Comparison of ENCODE assay signal across 34 cellular contexts in genomic region chr17:29209073-29209472, GRCh38. TPM values are rescaled to one million over a fixed set of nuclear protein-coding genes. Genes with fewer than 3 reads are reported as not detected.
"Had no signal": no experiment of that assay in that cellular context is flagged by ENCODE, and none has a peak within 500 bp of the region (broad histone marks: within the 10 kb centered on the region; RNA-seq: fewer than 3 reads in every experiment).

No MANE protein-coding gene starts in this region.

- H3K9me3 ChIP-seq: ascending aorta, breast epithelium, esophagus muscularis mucosa, gastrocnemius medialis had no signal

- H3K4me3 Mint-ChIP-seq: activated B cell treated with CpG ODN at 0.5 μM for 24 hours; activated CD8-positive, alpha-beta T cell treated with anti-CD3 and anti-CD28 coated beads for 36 hours; activated naive CD4-positive, alpha-beta T cell treated with anti-CD3 and anti-CD28 coated beads, Interleukin-2, amount 10 ng/mL, durations not matched to agents 7 days and 5 days; activated naive CD8-positive, alpha-beta T cell treated with anti-CD3 and anti-CD28 coated beads, Interleukin-2, amount 10 ng/mL, durations not matched to agents 7 days and 5 days; activated T-helper 1 cell treated with anti-CD3 and anti-CD28 coated beads, Interleukin-12 subunit alpha, Interleukin-12 subunit beta, Interleukin-2, Interleukin-4 antibody, amounts not matched to agents 30 ng/mL and 10 ng/mL and 1 ng/mL, durations not matched to agents 14 hours and 24 hours and 36 hours; brain; central memory CD8-positive, alpha-beta T cell; dendritic cell treated with granulocyte-macrophage colony-stimulating factor and Interleukin-4, amounts not matched to agents 40 ng/mL and 50 ng/mL, for 4 days; effector memory CD8-positive, alpha-beta T cell had no signal

- DNase-seq: activated B cell treated with CpG ODN at 0.5 μM for 24 hours; activated CD4-positive, alpha-beta T cell treated with anti-CD3 and anti-CD28 coated beads for 48 hours; activated CD4-positive, alpha-beta T cell treated with anti-CD3 and anti-CD28 coated beads, Interleukin-2, amount 50 U/mL, for 1 hour; activated CD4-positive, alpha-beta T cell treated with anti-CD3 and anti-CD28 coated beads, Interleukin-2, amount 50 U/mL, for 48 hours; activated CD8-positive, alpha-beta memory T cell treated with anti-CD3 and anti-CD28 coated beads for 24 hours; activated CD8-positive, alpha-beta memory T cell treated with anti-CD3 and anti-CD28 coated beads, Interleukin-2, amount 50 U/mL, for 4 hours; activated CD8-positive, alpha-beta T cell treated with anti-CD3 and anti-CD28 coated beads for 36 hours; activated effector memory CD4-positive, alpha-beta T cell treated with anti-CD3 and anti-CD28 coated beads, Interleukin-2, amount 50 U/mL, for 16 hours; activated naive CD4-positive, alpha-beta T cell treated with anti-CD3 and anti-CD28 coated beads, Interleukin-2, amount 10 ng/mL, durations not matched to agents 7 days and 5 days; activated naive CD8-positive, alpha-beta T cell treated with anti-CD3 and anti-CD28 coated beads, Interleukin-2, amount 10 ng/mL, durations not matched to agents 7 days and 5 days; activated T-cell treated with anti-CD3 and anti-CD28 coated beads, Interleukin-2, amount 50 U/mL, for 1 hour; activated T-cell treated with anti-CD3 and anti-CD28 coated beads, Interleukin-2, amount 50 U/mL, for 48 hours; effector CD4-positive, alpha-beta T cell; effector memory CD8-positive, alpha-beta T cell; erythroblast; foreskin keratinocyte; gastrocnemius medialis; glutamatergic neuron; T-helper 2 cell had no signal

- ATAC-seq: activated CD4-positive, CD25-positive, alpha-beta regulatory T cell treated with anti-CD3 and anti-CD28 coated beads, Interleukin-2, amount 50 U/mL, for 24 hours; activated CD8-positive, alpha-beta T cell treated with anti-CD3 and anti-CD28 coated beads for 36 hours; activated naive CD4-positive, alpha-beta T cell treated with anti-CD3 and anti-CD28 coated beads, Interleukin-2, amount 50 U/mL, for 72 hours; effector memory CD8-positive, alpha-beta T cell; foreskin keratinocyte; gastrocnemius medialis had no signal

- H3K4me1 ChIP-seq: breast epithelium, esophagus muscularis mucosa, gastrocnemius medialis had no signal

- H3K27me3 ChIP-seq: ascending aorta, breast epithelium, esophagus muscularis mucosa, foreskin keratinocyte, gastrocnemius medialis had no signal

- H3K36me3 Mint-ChIP-seq: activated naive CD4-positive, alpha-beta T cell treated with anti-CD3 and anti-CD28 coated beads, Interleukin-2, amount 10 ng/mL, durations not matched to agents 7 days and 5 days; activated naive CD4-positive, alpha-beta T cell treated with anti-CD3 and anti-CD28 coated beads, Interleukin-2, amount 50 U/mL, for 72 hours; activated naive CD8-positive, alpha-beta T cell treated with anti-CD3 and anti-CD28 coated beads, Interleukin-2, amount 10 ng/mL, durations not matched to agents 7 days and 5 days; brain had no signal

- H3K4me1 Mint-ChIP-seq: activated B cell treated with CpG ODN at 0.5 μM for 24 hours; activated naive CD8-positive, alpha-beta T cell treated with anti-CD3 and anti-CD28 coated beads, Interleukin-2, amount 10 ng/mL, durations not matched to agents 7 days and 5 days; brain; central memory CD8-positive, alpha-beta T cell had no signal

- H3K9me3 Mint-ChIP-seq: activated B cell treated with CpG ODN at 0.5 μM for 24 hours; activated CD8-positive, alpha-beta T cell treated with anti-CD3 and anti-CD28 coated beads for 36 hours; activated naive CD4-positive, alpha-beta T cell treated with anti-CD3 and anti-CD28 coated beads, Interleukin-2, amount 10 ng/mL, durations not matched to agents 7 days and 5 days; activated naive CD4-positive, alpha-beta T cell treated with anti-CD3 and anti-CD28 coated beads, Interleukin-2, amount 50 U/mL, for 72 hours; activated naive CD8-positive, alpha-beta T cell treated with anti-CD3 and anti-CD28 coated beads, Interleukin-2, amount 10 ng/mL, durations not matched to agents 7 days and 5 days; activated T-helper 1 cell treated with anti-CD3 and anti-CD28 coated beads, Interleukin-12 subunit alpha, Interleukin-12 subunit beta, Interleukin-2, Interleukin-4 antibody, amounts not matched to agents 30 ng/mL and 10 ng/mL and 1 ng/mL, durations not matched to agents 14 hours and 24 hours and 36 hours; activated T-helper 2 cell treated with anti-CD3 and anti-CD28 coated beads, Interferon-gamma antibody, Interleukin-2, Interleukin-4, amounts not matched to agents 10 μg/mL and 5 μg/mL and 100 μg/mL, durations not matched to agents 14 hours and 24 hours and 36 hours; central memory CD8-positive, alpha-beta T cell; dendritic cell treated with granulocyte-macrophage colony-stimulating factor and Interleukin-4, amounts not matched to agents 40 ng/mL and 50 ng/mL, for 4 days; effector memory CD8-positive, alpha-beta T cell had no signal

- H3K27ac ChIP-seq: ascending aorta, breast epithelium, coronary artery, esophagus muscularis mucosa, foreskin keratinocyte, gastrocnemius medialis, VCaP had no signal

- H3K36me3 ChIP-seq: ascending aorta, breast epithelium, esophagus muscularis mucosa, gastrocnemius medialis had no signal

- H3K27me3 Mint-ChIP-seq: brain had no signal

- H3K4me3 ChIP-seq: ascending aorta, breast epithelium, coronary artery, esophagus muscularis mucosa, gastrocnemius medialis had no signal

- H3K27ac Mint-ChIP-seq: activated B cell treated with CpG ODN at 0.5 μM for 24 hours; activated CD8-positive, alpha-beta T cell treated with anti-CD3 and anti-CD28 coated beads for 36 hours; activated naive CD4-positive, alpha-beta T cell treated with anti-CD3 and anti-CD28 coated beads, Interleukin-2, amount 10 ng/mL, durations not matched to agents 7 days and 5 days; activated naive CD4-positive, alpha-beta T cell treated with anti-CD3 and anti-CD28 coated beads, Interleukin-2, amount 50 U/mL, for 72 hours; activated naive CD8-positive, alpha-beta T cell treated with anti-CD3 and anti-CD28 coated beads, Interleukin-2, amount 10 ng/mL, durations not matched to agents 7 days and 5 days; activated T-helper 1 cell treated with anti-CD3 and anti-CD28 coated beads, Interleukin-12 subunit alpha, Interleukin-12 subunit beta, Interleukin-2, Interleukin-4 antibody, amounts not matched to agents 30 ng/mL and 10 ng/mL and 1 ng/mL, durations not matched to agents 14 hours and 24 hours and 36 hours; activated T-helper 2 cell treated with anti-CD3 and anti-CD28 coated beads, Interferon-gamma antibody, Interleukin-2, Interleukin-4, amounts not matched to agents 10 μg/mL and 5 μg/mL and 100 μg/mL, durations not matched to agents 14 hours and 24 hours and 36 hours; dendritic cell treated with granulocyte-macrophage colony-stimulating factor and Interleukin-4, amounts not matched to agents 40 ng/mL and 50 ng/mL, for 4 days; effector memory CD8-positive, alpha-beta T cell had no signal

RNA-seq across cellular contexts. Expression of gene CRYBA1, which starts 37.6 kb away (rescaled TPM):
- total RNA-seq: activated B cell treated with CpG ODN at 0.5 μM for 24 hours; activated CD8-positive, alpha-beta T cell treated with anti-CD3 and anti-CD28 coated beads for 36 hours; activated naive CD4-positive, alpha-beta T cell treated with anti-CD3 and anti-CD28 coated beads, Interleukin-2, amount 50 U/mL, for 72 hours; activated naive CD8-positive, alpha-beta T cell treated with anti-CD3 and anti-CD28 coated beads, Interleukin-2, amount 10 ng/mL, durations not matched to agents 7 days and 5 days; activated T-helper 1 cell treated with anti-CD3 and anti-CD28 coated beads, Interleukin-12 subunit alpha, Interleukin-12 subunit beta, Interleukin-2, Interleukin-4 antibody, amounts not matched to agents 30 ng/mL and 10 ng/mL and 1 ng/mL, durations not matched to agents 14 hours and 24 hours and 36 hours; activated T-helper 2 cell treated with anti-CD3 and anti-CD28 coated beads, Interferon-gamma antibody, Interleukin-2, Interleukin-4, amounts not matched to agents 10 μg/mL and 5 μg/mL and 100 μg/mL, durations not matched to agents 14 hours and 24 hours and 36 hours; ascending aorta; breast epithelium; cardiac septum; cerebellum; esophagus muscularis mucosa; foreskin keratinocyte; gastrocnemius medialis; T-helper 1 cell treated with Interleukin-12 subunit alpha and Interleukin-12 subunit beta and Interleukin-4 antibody, amounts not matched to agents 30 ng/mL and 1 ng/mL, for 36 hours had no signal
- polyA plus RNA-seq: foreskin keratinocyte had no signal
